ENCODE assay signal across 33 cellular contexts in genomic region chr10:102358717-102359382, GRCh38. TPM values are rescaled to one million over a fixed set of nuclear protein-coding genes. Genes with fewer than 3 reads are reported as not detected.
A peak's percentile ranks its signal among the peaks of the same experiment; 100 is the strongest.
DNase-seq lines count a peak whose midpoint lies in the region; ATAC-seq and TF ChIP-seq lines count a peak whose summit lies in the region.
"Had no signal": no experiment of that assay in that cellular context is flagged by ENCODE, and none has a peak within 500 bp of the region (broad histone marks: within the 10 kb centered on the region; RNA-seq: fewer than 3 reads in every experiment).

No MANE protein-coding gene starts in this region.

- H3K4me2 ChIP-seq in GM23248 (ENCODE audit: unreplicated experiment), result no peak overlapping the region
- H3K4me2 ChIP-seq in mammary epithelial cell (ENCODE audit: insufficient read depth, low read depth, low read length), result no peak overlapping the region
- H3K4me2 ChIP-seq: PC-9, SK-N-SH had no signal

- H3K4me3 ChIP-seq in GM23248 (no peak overlapping the region), HAP-1 (no peak overlapping the region), mammary epithelial cell (replicated peaks in 1 of 3; ENCODE audit: insufficient read depth in 1 of 3, low read depth in 2 of 3, low read length in 3 of 3) (no peak overlapping the region)
- H3K4me3 ChIP-seq: cardiac muscle cell, heart left ventricle, PC-9, right atrium auricular region had no signal

- H3K4me1 ChIP-seq in GM23248 (ENCODE audit: insufficient read depth) (0 out of 2 replicates have a peak, but pooled peaks cover 11% of the 10 kb centered on the region), HAP-1 (no peaks in the 10 kb centered on the region), mammary epithelial cell (ENCODE audit: insufficient read depth, low read length) (no peaks in the 10 kb centered on the region)
- H3K4me1 ChIP-seq: foreskin keratinocyte, heart left ventricle, right atrium auricular region had no signal

- H3K9me2 ChIP-seq in GM23248 (ENCODE audit: insufficient read depth), result no peaks in the 10 kb centered on the region
- H3K9me2 ChIP-seq: SK-N-SH had no signal

- H3K27me3 ChIP-seq in GM23248 (replicated peaks; ENCODE audit: insufficient read depth) (no peaks in the 10 kb centered on the region), HAP-1 (ENCODE audit: low read depth) (no peaks in the 10 kb centered on the region), mammary epithelial cell (ENCODE audit: insufficient read depth, low read length) (no peaks in the 10 kb centered on the region)
- H3K27me3 ChIP-seq: cardiac muscle cell, foreskin keratinocyte, heart left ventricle, neutrophil, right atrium auricular region had no signal

- 0 out of 2 replicates have a peak, but pooled peaks cover 2% of the 10 kb centered on the region for H3K79me2 ChIP-seq in GM23248 (ENCODE audit: insufficient read depth)
- H3K79me2 ChIP-seq in mammary epithelial cell (ENCODE audit: insufficient read depth, low read length), result no peaks in the 10 kb centered on the region

- 74 to 78% methylated on average over 4 of the region's 4 CpGs for WGBS in GM23248 (ENCODE audit: low coverage in 1 of 2, low lambda C conversion rate in 2 of 2, missing lambda C conversion rate in 2 of 2), 2 experiments
- WGBS in mammary epithelial cell (ENCODE audit: low coverage, missing lambda C conversion rate), result 96% methylated on average over 4 of the region's 4 CpGs

- peaks cover 65% of the 10 kb centered on the region for H3K36me3 ChIP-seq in GM23248 (ENCODE audit: low read depth)
- peaks cover 64% of the 10 kb centered on the region for H3K36me3 ChIP-seq in HAP-1 (replicated peaks)
- H3K36me3 ChIP-seq in mammary epithelial cell (ENCODE audit: insufficient read depth, low read length), result peaks cover 28% of the 10 kb centered on the region

- no peaks in the 10 kb centered on the region for H3K9me3 Mint-ChIP-seq in activated naive CD4-positive, alpha-beta T cell treated with anti-CD3 and anti-CD28 coated beads, Interleukin-2, amount 50 U/mL, for 72 hours
- no peaks in the 10 kb centered on the region for H3K9me3 Mint-ChIP-seq in stimulated activated effector memory CD8-positive, alpha-beta T cell treated with anti-CD3 and anti-CD28 coated beads, Interleukin-12 subunit alpha, Interleukin-12 subunit beta, amount 100 ng/mL, for 72 hours
- H3K9me3 Mint-ChIP-seq: activated B cell treated with CpG ODN at 0.5 μM for 24 hours, mesothelial cell of epicardium had no signal

- H3K27ac ChIP-seq in GM23248 (peak overlapping the region; percentile 41), mammary epithelial cell (ENCODE audit: insufficient read depth, low read depth, low read length) (no peak overlapping the region)
- H3K27ac ChIP-seq: C4-2B, cardiac muscle cell, epithelial cell of prostate, foreskin keratinocyte, heart left ventricle, neutrophil, PC-9, right atrium auricular region had no signal

- H3K4me1 Mint-ChIP-seq in stimulated activated effector memory CD8-positive, alpha-beta T cell treated with anti-CD3 and anti-CD28 coated beads, Interleukin-12 subunit alpha, Interleukin-12 subunit beta, amount 100 ng/mL, for 72 hours, result peaks cover 20% of the 10 kb centered on the region
- H3K4me1 Mint-ChIP-seq: activated B cell treated with CpG ODN at 0.5 μM for 24 hours, mesothelial cell of epicardium had no signal

- H4K20me1 ChIP-seq in GM23248 (ENCODE audit: insufficient read depth) (no peaks in the 10 kb centered on the region), mammary epithelial cell (ENCODE audit: insufficient read depth, low read length) (no peaks in the 10 kb centered on the region)

- peak; percentile 84 to 91 for ATAC-seq in activated naive CD4-positive, alpha-beta T cell treated with anti-CD3 and anti-CD28 coated beads, Interleukin-2, amount 50 U/mL, for 72 hours
- peak; percentile 91 for ATAC-seq in stimulated activated effector memory CD8-positive, alpha-beta T cell treated with anti-CD3 and anti-CD28 coated beads, Interleukin-12 subunit alpha, Interleukin-12 subunit beta, amount 100 ng/mL, for 72 hours
- ATAC-seq in GM19395 (IDR thresholded peaks at IDR 0.05; ENCODE audit: unreplicated experiment), result no peak
- ATAC-seq: foreskin keratinocyte, heart left ventricle, Right ventricle myocardium inferior had no signal

- peaks cover 31 to 36% of the 10 kb centered on the region in 2 donors for H3K36me3 Mint-ChIP-seq in activated naive CD4-positive, alpha-beta T cell treated with anti-CD3 and anti-CD28 coated beads, Interleukin-2, amount 50 U/mL, for 72 hours
- peaks cover 94% of the 10 kb centered on the region for H3K36me3 Mint-ChIP-seq in stimulated activated effector memory CD8-positive, alpha-beta T cell treated with anti-CD3 and anti-CD28 coated beads, Interleukin-12 subunit alpha, Interleukin-12 subunit beta, amount 100 ng/mL, for 72 hours

- H3K4me3 Mint-ChIP-seq in stimulated activated effector memory CD8-positive, alpha-beta T cell treated with anti-CD3 and anti-CD28 coated beads, Interleukin-12 subunit alpha, Interleukin-12 subunit beta, amount 100 ng/mL, for 72 hours, result no peak overlapping the region
- H3K4me3 Mint-ChIP-seq: activated B cell treated with CpG ODN at 0.5 μM for 24 hours, mesothelial cell of epicardium had no signal

- TF ChIP-seq CTCF in mammary epithelial cell (conservative IDR thresholded peaks at IDR 0.05 in 1 of 2, IDR thresholded peaks at IDR 0.05 in 1 of 2; ENCODE audit: extremely low read depth in 1 of 2, insufficient read depth in 1 of 2, low read depth in 1 of 2, low read length in 2 of 2), result no peak

- no peak overlapping the region for H3K9ac ChIP-seq in GM23248
- no peak overlapping the region for H3K9ac ChIP-seq in mammary epithelial cell (ENCODE audit: insufficient read depth, low read length)
- H3K9ac ChIP-seq: SK-N-SH had no signal

- peaks cover 31% of the 10 kb centered on the region for H3F3A ChIP-seq in GM23248 (ENCODE audit: insufficient read depth)

- intact Hi-C loops in mammary epithelial cell (cut with micrococcal nuclease), result no loop called here

- in situ Hi-C loops in GM23248 (cut with MboI) (no loop called here), HAP-1 (cut with MboI; ENCODE audit: low sequenced_read_pairs) (loop anchor here (10.0 kb wide), 1 partner anchor 194 kb away; no protein-coding TSS in a partner anchor), mammary epithelial cell (cut with MboI; ENCODE audit: low sequenced_read_pairs in 2 of 2) (no loop called here)

- no peak for DNase-seq in activated naive CD4-positive, alpha-beta T cell treated with anti-CD3 and anti-CD28 coated beads, Interleukin-2, amount 50 U/mL, for 72 hours (ENCODE audit: low spot score in 2 of 2)
- DNase-seq in activated naive CD4-positive, alpha-beta T cell treated with anti-CD3 and anti-CD28 coated beads, Interleukin-2, amount 50 U/mL, for 16 hours, result no peak
- peak; percentile 75 for DNase-seq in GM23248
- peak; percentile 44 for DNase-seq in amniotic epithelial cell (ENCODE audit: low read depth)
- DNase-seq in stimulated activated effector memory CD8-positive, alpha-beta T cell treated with anti-CD3 and anti-CD28 coated beads, Interleukin-12 subunit alpha, Interleukin-12 subunit beta, amount 100 ng/mL, for 72 hours (ENCODE audit: low spot score in 2 of 2), result no peak
- DNase-seq in HAP-1 (ENCODE audit: low spot score in 2 of 2), result no peak
- DNase-seq in mammary epithelial cell, result no peak
- DNase-seq: activated B cell treated with CpG ODN at 0.5 μM for 24 hours; activated CD4-positive, alpha-beta T cell treated with anti-CD3 and anti-CD28 coated beads, Interleukin-2, amount 50 U/mL, for 48 hours; activated naive CD4-positive, alpha-beta T cell; anterior cingulate cortex; COR-L47; DMS53; effector CD8-positive, alpha-beta T cell; foreskin keratinocyte; H7; heart left ventricle; NCI-H1436 treated with DMSO at 0.1 percent for 48 hours; NCI-H226; NCI-H69; PC-9; posterior cingulate gyrus; SK-N-SH; stimulated activated CD4-positive, alpha-beta T cell treated with anti-CD3 and anti-CD28 coated beads, Interleukin-1b, Interleukin-23, amount 100 ng/mL, for 48 hours; trophoblast cell had no signal

- H3K9me3 ChIP-seq in GM23248 (ENCODE audit: low read depth) (no peaks in the 10 kb centered on the region), HAP-1 (no peaks in the 10 kb centered on the region), mammary epithelial cell (replicated peaks; ENCODE audit: insufficient read depth, low read length) (no peaks in the 10 kb centered on the region)
- H3K9me3 ChIP-seq: heart left ventricle, neutrophil, right atrium auricular region, SK-N-SH had no signal

- dilution Hi-C loops in mammary epithelial cell (cut with HindIII; ENCODE audit: low sequenced_read_pairs), result loop anchor here (5.0 kb wide), 3 partner anchors 123 to 182 kb away; partner anchors contain the start of gene ELOVL3

- H3K27ac Mint-ChIP-seq in activated naive CD4-positive, alpha-beta T cell treated with anti-CD3 and anti-CD28 coated beads, Interleukin-2, amount 50 U/mL, for 72 hours, result peak overlapping the region; percentile 37 to 47
- H3K27ac Mint-ChIP-seq in stimulated activated effector memory CD8-positive, alpha-beta T cell treated with anti-CD3 and anti-CD28 coated beads, Interleukin-12 subunit alpha, Interleukin-12 subunit beta, amount 100 ng/mL, for 72 hours, result peak overlapping the region; percentile 17
- H3K27ac Mint-ChIP-seq: activated B cell treated with CpG ODN at 0.5 μM for 24 hours, mesothelial cell of epicardium had no signal

- H2AFZ ChIP-seq in GM23248, result no peak overlapping the region
- H2AFZ ChIP-seq in mammary epithelial cell (ENCODE audit: low read depth, low read length), result no peak overlapping the region
- H2AFZ ChIP-seq: PC-9 had no signal

- BruUV-seq in mammary epithelial cell (replicated peaks; lab: Mats Ljungman, UMichigan), result no TSS peak

- CTCF ChIA-PET in mammary epithelial cell (lab: Charles Lee; ENCODE audit: low non-redundant PET), result interaction anchor here (0.6 kb wide), 1 partner anchor 225 kb away, joined by 4 read pairs; no protein-coding TSS in a partner anchor

RNA-seq across cellular contexts. Expression of gene NFKB2, which starts 36.7 kb away (rescaled TPM):
- total RNA-seq in activated naive CD4-positive, alpha-beta T cell treated with anti-CD3 and anti-CD28 coated beads, Interleukin-2, amount 50 U/mL, for 72 hours, result 100 to 1,000 TPM; 213 to 251 TPM
- 21.5 and 34.7 TPM in 2 replicates for total RNA-seq in GM23248 (2014; rRNA removed; shearing (Covaris generic))
- polyA plus RNA-seq in GM23248 (2016; fragmentation: Nextera tagmentation; extraction: Ambion mirVana) (5.7 and 6.7 TPM in 2 replicates), mammary epithelial cell (16.8 TPM)
- 10 to 100 TPM; 12.3 to 73.5 TPM for total RNA-seq in mammary epithelial cell
- polyA minus RNA-seq in mammary epithelial cell, result 10.5 TPM

RNA-seq across cellular contexts. Expression of gene PSD, which starts 59.7 kb away (rescaled TPM):
- 10 to 100 TPM in 1 of 2 donors, 1 to 10 TPM in 1; 8.7 to 13.3 TPM for total RNA-seq in activated naive CD4-positive, alpha-beta T cell treated with anti-CD3 and anti-CD28 coated beads, Interleukin-2, amount 50 U/mL, for 72 hours
- 1.0 and 11.3 TPM in 2 replicates for total RNA-seq in GM23248 (2014; rRNA removed; shearing (Covaris generic))
- 0.95 and 1.8 TPM in 2 replicates for polyA plus RNA-seq in GM23248 (2016; fragmentation: Nextera tagmentation; extraction: Ambion mirVana)
- total RNA-seq in mammary epithelial cell, result under 1 TPM; 0.50 to 0.82 TPM
- polyA plus RNA-seq in mammary epithelial cell, result 0.16 TPM
- not detected for polyA minus RNA-seq in mammary epithelial cell

Comparison
In these comparisons a context has a peak if more than half of its experiments do, and no peak if none do; other contexts are left out.
1. DNase-seq: peak in GM23248 (single experiment) and amniotic epithelial cell (single experiment); none in activated naive CD4-positive, alpha-beta T cell treated with anti-CD3 and anti-CD28 coated beads, Interleukin-2, amount 50 U/mL, for 72 hours (0 of 2), activated naive CD4-positive, alpha-beta T cell treated with anti-CD3 and anti-CD28 coated beads, Interleukin-2, amount 50 U/mL, for 16 hours (single experiment), stimulated activated effector memory CD8-positive, alpha-beta T cell treated with anti-CD3 and anti-CD28 coated beads, Interleukin-12 subunit alpha, Interleukin-12 subunit beta, amount 100 ng/mL, for 72 hours (0 of 2), HAP-1 (0 of 2) and mammary epithelial cell (single experiment).